Comparison of ENCODE assay signal across 8 cellular contexts in the genomic region with DNA sequence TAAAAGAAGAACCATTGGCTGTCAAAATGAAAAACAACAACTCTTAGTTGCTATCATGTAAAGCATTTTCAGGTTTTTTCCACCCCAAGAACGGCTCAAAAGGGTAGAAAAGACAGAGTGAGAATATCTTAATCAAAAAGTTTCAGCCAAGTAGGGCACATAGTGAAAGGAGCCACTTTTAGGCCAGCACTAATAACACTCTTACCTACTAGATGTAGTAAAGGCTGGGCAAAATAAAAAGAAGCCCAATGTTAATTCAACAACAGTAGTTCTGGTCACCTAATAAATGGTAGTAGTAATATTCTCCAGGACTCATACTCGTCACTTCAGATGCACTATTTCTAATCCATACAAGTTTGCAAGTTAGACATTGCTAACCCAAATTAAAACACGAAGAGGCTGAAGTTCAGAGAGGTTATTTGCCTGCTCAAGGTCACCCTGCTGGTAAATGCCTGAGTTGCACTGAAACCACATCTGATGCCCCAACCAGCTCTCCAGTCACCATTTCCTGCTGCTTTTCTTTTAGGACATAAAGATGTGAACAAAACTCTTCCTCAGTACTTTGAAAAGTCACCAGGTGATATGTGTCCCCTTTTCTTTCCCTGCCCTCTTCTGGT. TPM values are rescaled to one million over a fixed set of nuclear protein-coding genes. Genes with fewer than 3 reads are reported as not detected.
DNase-seq lines count a peak whose midpoint lies in the region; ATAC-seq lines count a peak whose summit lies in the region.

No MANE protein-coding gene starts in this region.

- DNase-seq in CD1c-positive myeloid dendritic cell (ENCODE audit: extremely low spot score) (peak; percentile 13), RPMI8226 (peak; percentile 77), left kidney (ENCODE audit: low read depth, low spot score) (peak; percentile 23), T-cell (no peak)
- DNase-seq in stimulated activated CD8-positive, alpha-beta memory T cell treated with anti-CD3 and anti-CD28 coated beads, Interleukin-4, amount 100 ng/mL, for 48 hours, result no peak

- no peaks in the 10 kb centered on the region for H3K36me3 Mint-ChIP-seq in T-cell

- peaks cover 0 to 3% (median 0%) of the 10 kb centered on the region in 3 donors for H3K4me1 Mint-ChIP-seq in T-cell

- ATAC-seq in GM19035 (IDR thresholded peaks at IDR 0.05; ENCODE audit: unreplicated experiment) (peak; percentile 81), HG03045 (IDR thresholded peaks at IDR 0.05; ENCODE audit: unreplicated experiment) (peak; percentile 72), esophagus mucosa (no peak), T-cell (replicated peaks in 1 of 4) (no peak)

- H3K27ac Mint-ChIP-seq in T-cell, result no peak overlapping the region

- CTCF ChIA-PET in T-cell (lab: Charles Lee), result no interaction called here

- H3K27me3 Mint-ChIP-seq in T-cell, result peaks cover 21 to 38% of the 10 kb centered on the region in 2 donors

- no peak overlapping the region for H3K4me3 Mint-ChIP-seq in T-cell

- no peaks in the 10 kb centered on the region for H3K9me3 Mint-ChIP-seq in T-cell

- POLR2A ChIA-PET in T-cell (lab: Charles Lee), result no interaction called here

RNA-seq across cellular contexts. Expression of a gene that starts 7.5 kb away (rescaled TPM):
- total RNA-seq in esophagus mucosa, result 8.6 TPM
- 1 to 10 TPM in 2 of 5 donors, under 1 TPM in 3; 0.49 to 1.5 (median 0.96) TPM for total RNA-seq in T-cell

Comparison
In these comparisons a context has a peak if more than half of its experiments do, and no peak if none do; other contexts are left out.
1. DNase-seq: peak in CD1c-positive myeloid dendritic cell (single experiment), RPMI8226 (single experiment) and left kidney (single experiment); none in stimulated activated CD8-positive, alpha-beta memory T cell treated with anti-CD3 and anti-CD28 coated beads, Interleukin-4, amount 100 ng/mL, for 48 hours (single experiment) and T-cell (0 of 34).
2. ATAC-seq: peak in GM19035 (single experiment) and HG03045 (single experiment); none in esophagus mucosa (single experiment) and T-cell (0 of 4).